ENCODE assay signal across 8 cellular contexts in genomic region chr16:27203429-27204231, GRCh38. TPM values are rescaled to one million over a fixed set of nuclear protein-coding genes. Genes with fewer than 3 reads are reported as not detected.
DNase-seq lines count a peak whose midpoint lies in the region; ATAC-seq, FAIRE-seq and TF ChIP-seq lines count a peak whose summit lies in the region.

KDM8 (plus strand) TSS chr16:27203526; CDS start chr16:27210124, 6,598 bp downstream.

- H3K9ac ChIP-seq in kidney (ENCODE audit: low read length in 2 of 2), result peak within 1 kb of the TSS; percentile 87 to 97

- H3K27ac ChIP-seq in kidney (ENCODE audit: low read depth in 2 of 2, low read length in 2 of 2), result peak within 1 kb of the TSS; percentile 91 to 99

- intact Hi-C loops in kidney (cut with DNase I), result no loop called here

- TF ChIP-seq CTCF in AG10803 (conservative IDR thresholded peaks at IDR 0.05; ENCODE audit: low read length), result no peak
- TF ChIP-seq CTCF in kidney (IDR thresholded peaks at IDR 0.05; ENCODE audit: borderline replicate concordance, extremely low read depth, insufficient read depth), result no peak

- H3K4me3 ChIP-seq in AG10803 (ENCODE audit: low read length) (peak within 1 kb of the TSS; percentile 99), kidney (ENCODE audit: low read length in 2 of 2) (peak within 1 kb of the TSS; percentile 76 to 99)

- H3K36me3 ChIP-seq in kidney (ENCODE audit: control insufficient read depth in 1 of 2, insufficient read depth in 2 of 2, low read length in 2 of 2), result no peaks in the 10 kb centered on the region

- DNase-seq in AG10803 (ENCODE audit: low read depth) (peak; percentile 99), NCI-H460 (ENCODE audit: extremely low read depth, low read depth) (peak; percentile 99), cerebellum (ENCODE audit: low spot score) (peak; percentile 94), kidney (peak; percentile 100)
- DNase-seq in activated CD4-positive, CD25-positive, alpha-beta regulatory T cell treated with anti-CD3 and anti-CD28 coated beads, Interleukin-2, amount 50 U/mL, for 72 hours, result peak; percentile 98
- peak; percentile 99 for DNase-seq in stimulated activated CD4-positive, alpha-beta T cell treated with anti-CD3 and anti-CD28 coated beads, Interleukin-15, amount 100 ng/mL, for 24 hours

- ATAC-seq in GM19043 (IDR thresholded peaks at IDR 0.05; ENCODE audit: low read depth, unreplicated experiment) (peak; percentile 65), HG03378 (IDR thresholded peaks at IDR 0.05; ENCODE audit: unreplicated experiment) (peak; percentile 80)

- H3K4me1 ChIP-seq in kidney (ENCODE audit: control insufficient read depth in 1 of 2, insufficient read depth in 1 of 2, low read depth in 1 of 2, low read length in 2 of 2), result peaks cover 12 to 15% of the 10 kb centered on the region in 2 donors

- H3K9me3 ChIP-seq in kidney (ENCODE audit: control insufficient read depth in 1 of 2, low read length in 2 of 2), result no peaks in the 10 kb centered on the region

- no peak for FAIRE-seq in kidney (lab: Jason Lieb, UNC)

RNA-seq across cellular contexts. Expression of gene KDM8, which starts in this region (rescaled TPM):
- total RNA-seq in NCI-H460 (2014; rRNA removed; shearing (Covaris generic)), result 1.2 and 2.3 TPM in 2 replicates
- polyA plus RNA-seq in NCI-H460 (2014; cell fraction: nucleus; rRNA removed), result 2.9 and 11.4 TPM in 2 replicates
- total RNA-seq in cerebellum (2.9 TPM), kidney (8.5 TPM)
- 6.3 TPM for polyA plus RNA-seq in kidney (ENCODE audit: insufficient read depth, low read depth, low replicate concordance)

Comparison
In these comparisons a context has a peak if more than half of its experiments do, and no peak if none do; other contexts are left out.
1. Peak in every context shown above with its lines: DNase-seq, ATAC-seq, H3K4me3 ChIP-seq and H3K27ac ChIP-seq.